ENCODE assay signal across 9 cellular contexts in genomic region chr22:22865311-22866072, GRCh38. TPM values are rescaled to one million over a fixed set of nuclear protein-coding genes. Genes with fewer than 3 reads are reported as not detected.
DNase-seq lines count a peak whose midpoint lies in the region; ATAC-seq and FAIRE-seq lines count a peak whose summit lies in the region.
"Had no signal": no experiment of that assay in that cellular context is flagged by ENCODE, and none has a peak within 500 bp of the region (broad histone marks: within the 10 kb centered on the region; RNA-seq: fewer than 3 reads in every experiment).

No MANE protein-coding gene starts in this region.

- CTCF ChIA-PET in activated CD4-positive, alpha-beta memory T cell treated with anti-CD3 and anti-CD28 coated beads for 36 hours (lab: Charles Lee): interaction anchor here (1.0 to 2.3 kb wide), 8 partner anchors 12 to 92 kb away, joined by 3 to 14 read pairs (median 7); no protein-coding TSS in a partner anchor

- H3K4me1 Mint-ChIP-seq in activated CD4-positive, alpha-beta memory T cell treated with anti-CD3 and anti-CD28 coated beads for 36 hours (ENCODE audit: low read depth): peaks cover 36% of the 10 kb centered on the region

- POLR2A ChIA-PET in activated CD4-positive, alpha-beta memory T cell treated with anti-CD3 and anti-CD28 coated beads for 36 hours (lab: Charles Lee): no interaction called here

- H3K36me3 Mint-ChIP-seq in activated CD4-positive, alpha-beta memory T cell treated with anti-CD3 and anti-CD28 coated beads for 36 hours: no peaks in the 10 kb centered on the region

- no peaks in the 10 kb centered on the region for H3K9me3 Mint-ChIP-seq in activated CD4-positive, alpha-beta memory T cell treated with anti-CD3 and anti-CD28 coated beads for 36 hours

- no peaks in the 10 kb centered on the region for H3K27me3 Mint-ChIP-seq in activated CD4-positive, alpha-beta memory T cell treated with anti-CD3 and anti-CD28 coated beads for 36 hours

- peak; percentile 14 for DNase-seq in activated naive CD4-positive, alpha-beta T cell treated with Interleukin-2 at 50 U/mL for 16 hours
- DNase-seq in activated naive CD4-positive, alpha-beta T cell treated with anti-CD3 and anti-CD28 coated beads, Interleukin-2, amount 50 U/mL, for 16 hours: no peak
- peak; percentile 66 for DNase-seq in activated CD4-positive, alpha-beta memory T cell treated with anti-CD3 and anti-CD28 coated beads for 36 hours
- DNase-seq in stimulated activated naive CD8-positive, alpha-beta T cell treated with anti-CD3 and anti-CD28 coated beads, Interleukin-15, Interleukin-2, amounts not matched to agents 100 U/mL and 50 U/mL, for 24 hours: peak; percentile 54
- DNase-seq in KG1 (lab: John Stamatoyannopoulos, UW) (no peak), foreskin melanocyte (no peak), HTR-8/SVneo (ENCODE audit: insufficient read length, low spot score) (no peak)

- FAIRE-seq in HTR-8/SVneo (lab: Jason Lieb, UNC): no peak

- intact Hi-C loops in activated CD4-positive, alpha-beta memory T cell treated with anti-CD3 and anti-CD28 coated beads for 36 hours (cut with micrococcal nuclease): loop anchor here (5.0 kb wide), 1 partner anchor 48 kb away; no protein-coding TSS in a partner anchor

- peak overlapping the region; percentile 69 for H3K27ac Mint-ChIP-seq in activated CD4-positive, alpha-beta memory T cell treated with anti-CD3 and anti-CD28 coated beads for 36 hours
- H3K27ac Mint-ChIP-seq: progenitor cell of endocrine pancreas had no signal

- ATAC-seq in HG02970 (IDR thresholded peaks at IDR 0.05; ENCODE audit: low FRiP score, unreplicated experiment): peak; percentile 49
- ATAC-seq in stimulated activated naive CD8-positive, alpha-beta T cell treated with anti-CD3 and anti-CD28 coated beads, Interleukin-15, Interleukin-2, amounts not matched to agents 100 U/mL and 50 U/mL, for 24 hours: peak; percentile 83

- H3K4me3 Mint-ChIP-seq in activated CD4-positive, alpha-beta memory T cell treated with anti-CD3 and anti-CD28 coated beads for 36 hours: no peak overlapping the region

RNA-seq across cellular contexts. Expression of gene IGLL5, which starts 22.1 kb away (rescaled TPM):
- not detected for total RNA-seq in activated CD4-positive, alpha-beta memory T cell treated with anti-CD3 and anti-CD28 coated beads for 36 hours
- total RNA-seq: progenitor cell of endocrine pancreas had no signal

Comparison
In these comparisons a context has a peak if more than half of its experiments do, and no peak if none do; other contexts are left out.
1. DNase-seq: peak in activated naive CD4-positive, alpha-beta T cell treated with Interleukin-2 at 50 U/mL for 16 hours (single experiment), activated CD4-positive, alpha-beta memory T cell treated with anti-CD3 and anti-CD28 coated beads for 36 hours (single experiment) and stimulated activated naive CD8-positive, alpha-beta T cell treated with anti-CD3 and anti-CD28 coated beads, Interleukin-15, Interleukin-2, amounts not matched to agents 100 U/mL and 50 U/mL, for 24 hours (single experiment); none in activated naive CD4-positive, alpha-beta T cell treated with anti-CD3 and anti-CD28 coated beads, Interleukin-2, amount 50 U/mL, for 16 hours (single experiment), KG1 (single experiment), foreskin melanocyte (single experiment) and HTR-8/SVneo (single experiment).